ENCODE assay signal across 1 cellular context in genomic region chr3:142941373-142942123, GRCh38.
TF ChIP-seq lines count a peak whose summit lies in the region.

No MANE protein-coding gene starts in this region.

TF ChIP-seq in HepG2, 621 proteins besides CTCF, POLR2A, EP300 and RAD21 (continued from another document and continues in another):
- TF ChIP-seq, protein P1, sequence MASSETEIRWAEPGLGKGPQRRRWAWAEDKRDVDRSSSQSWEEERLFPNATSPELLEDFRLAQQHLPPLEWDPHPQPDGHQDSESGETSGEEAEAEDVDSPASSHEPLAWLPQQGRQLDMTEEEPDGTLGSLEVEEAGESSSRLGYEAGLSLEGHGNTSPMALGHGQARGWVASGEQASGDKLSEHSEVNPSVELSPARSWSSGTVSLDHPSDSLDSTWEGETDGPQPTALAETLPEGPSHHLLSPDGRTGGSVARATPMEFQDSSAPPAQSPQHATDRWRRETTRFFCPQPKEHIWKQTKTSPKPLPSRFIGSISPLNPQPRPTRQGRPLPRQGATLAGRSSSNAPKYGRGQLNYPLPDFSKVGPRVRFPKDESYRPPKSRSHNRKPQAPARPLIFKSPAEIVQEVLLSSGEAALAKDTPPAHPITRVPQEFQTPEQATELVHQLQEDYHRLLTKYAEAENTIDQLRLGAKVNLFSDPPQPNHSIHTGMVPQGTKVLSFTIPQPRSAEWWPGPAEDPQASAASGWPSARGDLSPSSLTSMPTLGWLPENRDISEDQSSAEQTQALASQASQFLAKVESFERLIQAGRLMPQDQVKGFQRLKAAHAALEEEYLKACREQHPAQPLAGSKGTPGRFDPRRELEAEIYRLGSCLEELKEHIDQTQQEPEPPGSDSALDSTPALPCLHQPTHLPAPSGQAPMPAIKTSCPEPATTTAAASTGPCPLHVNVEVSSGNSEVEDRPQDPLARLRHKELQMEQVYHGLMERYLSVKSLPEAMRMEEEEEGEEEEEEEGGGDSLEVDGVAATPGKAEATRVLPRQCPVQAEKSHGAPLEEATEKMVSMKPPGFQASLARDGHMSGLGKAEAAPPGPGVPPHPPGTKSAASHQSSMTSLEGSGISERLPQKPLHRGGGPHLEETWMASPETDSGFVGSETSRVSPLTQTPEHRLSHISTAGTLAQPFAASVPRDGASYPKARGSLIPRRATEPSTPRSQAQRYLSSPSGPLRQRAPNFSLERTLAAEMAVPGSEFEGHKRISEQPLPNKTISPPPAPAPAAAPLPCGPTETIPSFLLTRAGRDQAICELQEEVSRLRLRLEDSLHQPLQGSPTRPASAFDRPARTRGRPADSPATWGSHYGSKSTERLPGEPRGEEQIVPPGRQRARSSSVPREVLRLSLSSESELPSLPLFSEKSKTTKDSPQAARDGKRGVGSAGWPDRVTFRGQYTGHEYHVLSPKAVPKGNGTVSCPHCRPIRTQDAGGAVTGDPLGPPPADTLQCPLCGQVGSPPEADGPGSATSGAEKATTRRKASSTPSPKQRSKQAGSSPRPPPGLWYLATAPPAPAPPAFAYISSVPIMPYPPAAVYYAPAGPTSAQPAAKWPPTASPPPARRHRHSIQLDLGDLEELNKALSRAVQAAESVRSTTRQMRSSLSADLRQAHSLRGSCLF (CRISPR knock-in tag; IDR thresholded peaks at IDR 0.05; ENCODE audit: borderline replicate concordance), result no peak
- TF ChIP-seq ZNF34 (CRISPR knock-in tag; IDR thresholded peaks at IDR 0.05; ENCODE audit: borderline replicate concordance) (no peak), ZBTB26 (CRISPR knock-in tag; IDR thresholded peaks at IDR 0.05; ENCODE audit: borderline replicate concordance) (peak; percentile 90; the same call in 1 of the 2 replicates), CBFB (CRISPR knock-in tag; IDR thresholded peaks at IDR 0.05) (0 out of 2 replicates have a peak, but pooled peaks have one; percentile 41), ZNF382 (CRISPR knock-in tag; IDR thresholded peaks at IDR 0.05; ENCODE audit: borderline replicate concordance) (no peak), ZNF580 (CRISPR knock-in tag; IDR thresholded peaks at IDR 0.05; ENCODE audit: borderline replicate concordance, low read depth) (peak; percentile 82), HMGXB4 (CRISPR knock-in tag; IDR thresholded peaks at IDR 0.05; ENCODE audit: borderline replicate concordance in 1 of 2, low read depth in 1 of 2) (0 out of 4 replicates have a peak, but pooled peaks have one; percentile 22 to 48), ZNF609 (CRISPR knock-in tag; IDR thresholded peaks at IDR 0.05; ENCODE audit: borderline replicate concordance) (peak; percentile 99), ZNF703 (CRISPR knock-in tag; IDR thresholded peaks at IDR 0.05; ENCODE audit: borderline replicate concordance) (0 out of 2 replicates have a peak, but pooled peaks have one; percentile 61), GZF1 (CRISPR knock-in tag; IDR thresholded peaks at IDR 0.05) (0 out of 2 replicates have a peak, but pooled peaks have one; percentile 51), ZNF547 (CRISPR knock-in tag; IDR thresholded peaks at IDR 0.05) (no peak), ZNF138 (CRISPR knock-in tag; IDR thresholded peaks at IDR 0.05; ENCODE audit: low read depth) (no peak), THRA (CRISPR knock-in tag; IDR thresholded peaks at IDR 0.05; ENCODE audit: borderline replicate concordance) (peak; percentile 88; the same call in 1 of the 2 replicates), ZNF292 (CRISPR knock-in tag; IDR thresholded peaks at IDR 0.05; ENCODE audit: borderline replicate concordance, low read depth) (peak; percentile 78; the same call in 1 of the 2 replicates), PRMT3 (CRISPR knock-in tag; IDR thresholded peaks at IDR 0.05; ENCODE audit: borderline replicate concordance, low read depth) (no peak), WIZ (CRISPR knock-in tag; IDR thresholded peaks at IDR 0.05) (no peak), ZNF18 (CRISPR knock-in tag; IDR thresholded peaks at IDR 0.05; ENCODE audit: insufficient replicate concordance) (peak; percentile 90), ATF2 (CRISPR knock-in tag; IDR thresholded peaks at IDR 0.05) (peak; percentile 93), MZF1 (CRISPR knock-in tag; IDR thresholded peaks at IDR 0.05; ENCODE audit: borderline replicate concordance) (no peak), TFAP4 (IDR thresholded peaks at IDR 0.05; ENCODE audit: borderline replicate concordance, low read depth) (peak; percentile 59; the same call in 1 of the 2 replicates), ATF1 (CRISPR knock-in tag; IDR thresholded peaks at IDR 0.05) (peak; percentile 63; the same call in 1 of the 2 replicates), ZNF784 (CRISPR knock-in tag; IDR thresholded peaks at IDR 0.05; ENCODE audit: borderline replicate concordance) (no peak), DR1 (CRISPR knock-in tag; IDR thresholded peaks at IDR 0.05) (no peak; the same call in 1 of the 2 replicates), GABPB1 (CRISPR knock-in tag; IDR thresholded peaks at IDR 0.05) (peak; percentile 48; the same call in 1 of the 2 replicates), STAG1 (CRISPR knock-in tag; IDR thresholded peaks at IDR 0.05) (peak; percentile 8; the same call in 1 of the 2 replicates)
- TF ChIP-seq, protein P2, sequence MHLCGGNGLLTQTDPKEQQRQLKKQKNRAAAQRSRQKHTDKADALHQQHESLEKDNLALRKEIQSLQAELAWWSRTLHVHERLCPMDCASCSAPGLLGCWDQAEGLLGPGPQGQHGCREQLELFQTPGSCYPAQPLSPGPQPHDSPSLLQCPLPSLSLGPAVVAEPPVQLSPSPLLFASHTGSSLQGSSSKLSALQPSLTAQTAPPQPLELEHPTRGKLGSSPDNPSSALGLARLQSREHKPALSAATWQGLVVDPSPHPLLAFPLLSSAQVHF (CRISPR knock-in tag; IDR thresholded peaks at IDR 0.05), result no peak
- TF ChIP-seq, protein P3, sequence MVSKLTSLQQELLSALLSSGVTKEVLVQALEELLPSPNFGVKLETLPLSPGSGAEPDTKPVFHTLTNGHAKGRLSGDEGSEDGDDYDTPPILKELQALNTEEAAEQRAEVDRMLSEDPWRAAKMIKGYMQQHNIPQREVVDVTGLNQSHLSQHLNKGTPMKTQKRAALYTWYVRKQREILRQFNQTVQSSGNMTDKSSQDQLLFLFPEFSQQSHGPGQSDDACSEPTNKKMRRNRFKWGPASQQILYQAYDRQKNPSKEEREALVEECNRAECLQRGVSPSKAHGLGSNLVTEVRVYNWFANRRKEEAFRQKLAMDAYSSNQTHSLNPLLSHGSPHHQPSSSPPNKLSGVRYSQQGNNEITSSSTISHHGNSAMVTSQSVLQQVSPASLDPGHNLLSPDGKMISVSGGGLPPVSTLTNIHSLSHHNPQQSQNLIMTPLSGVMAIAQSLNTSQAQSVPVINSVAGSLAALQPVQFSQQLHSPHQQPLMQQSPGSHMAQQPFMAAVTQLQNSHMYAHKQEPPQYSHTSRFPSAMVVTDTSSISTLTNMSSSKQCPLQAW (CRISPR knock-in tag; IDR thresholded peaks at IDR 0.05), result peak; percentile 93
